Comparison of ENCODE assay signal across 21 cellular contexts in genomic region chr9:79980440-79980839, GRCh38.
"Had no signal": no experiment of that assay in that cellular context is flagged by ENCODE, and none has a peak within 500 bp of the region (broad histone marks: within the 10 kb centered on the region; RNA-seq: fewer than 3 reads in every experiment).

No MANE protein-coding gene starts in this region.

- H3K4me3 Mint-ChIP-seq: dendritic cell treated with granulocyte-macrophage colony-stimulating factor and Interleukin-4, amounts not matched to agents 40 ng/mL and 50 ng/mL, for 4 days; effector memory CD8-positive, alpha-beta T cell; naive thymus-derived CD4-positive, alpha-beta T cell; neural crest cell; stimulated activated naive B cell treated with anti-CD40 and anti-IgM and Interleukin-4, amounts not matched to agents 10 μg/mL and 1 μg/mL and 100 μg/mL, for 72 hours had no signal

- DNase-seq: cerebellar nuclear complex; effector memory CD8-positive, alpha-beta T cell; esophagus squamous epithelium; foreskin fibroblast; glutamatergic neuron; islet precursor cell; left ventricle myocardium inferior; lower lobe of right lung; mesendoderm; naive thymus-derived CD4-positive, alpha-beta T cell; occipital lobe; pancreas; stimulated activated CD4-positive, alpha-beta T cell treated with anti-CD3 and anti-CD28 coated beads, Interleukin-2, amount 100 ng/mL, for 24 hours; stimulated activated CD4-positive, alpha-beta T cell treated with anti-CD3 and anti-CD28 coated beads, Interleukin-4, amount 100 ng/mL, for 4 hours; stimulated activated naive B cell treated with anti-CD40 and anti-IgM and Interleukin-4, amounts not matched to agents 10 μg/mL and 1 μg/mL and 100 μg/mL, for 72 hours; stomach; substantia nigra; trophoblast cell had no signal

- H3K27me3 Mint-ChIP-seq: dendritic cell treated with granulocyte-macrophage colony-stimulating factor and Interleukin-4, amounts not matched to agents 40 ng/mL and 50 ng/mL, for 4 days; progenitor cell of endocrine pancreas; stimulated activated naive B cell treated with anti-CD40 and anti-IgM and Interleukin-4, amounts not matched to agents 10 μg/mL and 1 μg/mL and 100 μg/mL, for 72 hours had no signal

- H3K4me1 Mint-ChIP-seq: naive thymus-derived CD4-positive, alpha-beta T cell had no signal

- H3K36me3 Mint-ChIP-seq: naive thymus-derived CD4-positive, alpha-beta T cell had no signal

- H3K27ac Mint-ChIP-seq: dendritic cell treated with granulocyte-macrophage colony-stimulating factor and Interleukin-4, amounts not matched to agents 40 ng/mL and 50 ng/mL, for 4 days; effector memory CD8-positive, alpha-beta T cell; progenitor cell of endocrine pancreas; stimulated activated naive B cell treated with anti-CD40 and anti-IgM and Interleukin-4, amounts not matched to agents 10 μg/mL and 1 μg/mL and 100 μg/mL, for 72 hours had no signal

- H3K9me3 Mint-ChIP-seq: effector memory CD8-positive, alpha-beta T cell had no signal
